In genomic region chr6:154432533-154433476, GRCh38 we compare ENCODE assay signal across 1 cellular context.
TF ChIP-seq lines count a peak whose summit lies in the region.

No MANE protein-coding gene starts in this region.

TF ChIP-seq in SK-N-SH, 30 proteins besides CTCF, POLR2A, EP300 and RAD21 (continued from another document):
- no peak for TF ChIP-seq SIN3A (IDR thresholded peaks at IDR 0.05; ENCODE audit: borderline replicate concordance, low read depth, low read length)
- TF ChIP-seq, protein P1, sequence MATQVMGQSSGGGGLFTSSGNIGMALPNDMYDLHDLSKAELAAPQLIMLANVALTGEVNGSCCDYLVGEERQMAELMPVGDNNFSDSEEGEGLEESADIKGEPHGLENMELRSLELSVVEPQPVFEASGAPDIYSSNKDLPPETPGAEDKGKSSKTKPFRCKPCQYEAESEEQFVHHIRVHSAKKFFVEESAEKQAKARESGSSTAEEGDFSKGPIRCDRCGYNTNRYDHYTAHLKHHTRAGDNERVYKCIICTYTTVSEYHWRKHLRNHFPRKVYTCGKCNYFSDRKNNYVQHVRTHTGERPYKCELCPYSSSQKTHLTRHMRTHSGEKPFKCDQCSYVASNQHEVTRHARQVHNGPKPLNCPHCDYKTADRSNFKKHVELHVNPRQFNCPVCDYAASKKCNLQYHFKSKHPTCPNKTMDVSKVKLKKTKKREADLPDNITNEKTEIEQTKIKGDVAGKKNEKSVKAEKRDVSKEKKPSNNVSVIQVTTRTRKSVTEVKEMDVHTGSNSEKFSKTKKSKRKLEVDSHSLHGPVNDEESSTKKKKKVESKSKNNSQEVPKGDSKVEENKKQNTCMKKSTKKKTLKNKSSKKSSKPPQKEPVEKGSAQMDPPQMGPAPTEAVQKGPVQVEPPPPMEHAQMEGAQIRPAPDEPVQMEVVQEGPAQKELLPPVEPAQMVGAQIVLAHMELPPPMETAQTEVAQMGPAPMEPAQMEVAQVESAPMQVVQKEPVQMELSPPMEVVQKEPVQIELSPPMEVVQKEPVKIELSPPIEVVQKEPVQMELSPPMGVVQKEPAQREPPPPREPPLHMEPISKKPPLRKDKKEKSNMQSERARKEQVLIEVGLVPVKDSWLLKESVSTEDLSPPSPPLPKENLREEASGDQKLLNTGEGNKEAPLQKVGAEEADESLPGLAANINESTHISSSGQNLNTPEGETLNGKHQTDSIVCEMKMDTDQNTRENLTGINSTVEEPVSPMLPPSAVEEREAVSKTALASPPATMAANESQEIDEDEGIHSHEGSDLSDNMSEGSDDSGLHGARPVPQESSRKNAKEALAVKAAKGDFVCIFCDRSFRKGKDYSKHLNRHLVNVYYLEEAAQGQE (IDR thresholded peaks at IDR 0.05; ENCODE audit: low read depth, low read length): no peak
- TF ChIP-seq TAF1 (IDR thresholded peaks at IDR 0.05; ENCODE audit: borderline replicate concordance, low read depth, low read length): no peak
- no peak for TF ChIP-seq ZBTB33 (IDR thresholded peaks at IDR 0.05; ENCODE audit: borderline replicate concordance, low read depth)
- 0 out of 2 replicates have a peak, but pooled peaks have one; percentile 8 for TF ChIP-seq JUND (IDR thresholded peaks at IDR 0.05)
- TF ChIP-seq RXRA (IDR thresholded peaks at IDR 0.05; ENCODE audit: borderline replicate concordance, low read depth): no peak
- TF ChIP-seq SMC3 (IDR thresholded peaks at IDR 0.05; ENCODE audit: low read depth, low read length): no peak
- TF ChIP-seq PBX3 (IDR thresholded peaks at IDR 0.05): peak; percentile 55
- TF ChIP-seq MEF2A (IDR thresholded peaks at IDR 0.05; ENCODE audit: borderline replicate concordance, low read depth): peak; percentile 55; the same call in 1 of the 2 replicates
- no peak for TF ChIP-seq MXI1 (IDR thresholded peaks at IDR 0.05; ENCODE audit: low read depth, low read length)
- no peak for TF ChIP-seq RFX5 (IDR thresholded peaks at IDR 0.05; ENCODE audit: low read length)
- TF ChIP-seq NFIC (IDR thresholded peaks at IDR 0.05; ENCODE audit: borderline replicate concordance): no peak
- no peak for TF ChIP-seq NRF1 (IDR thresholded peaks at IDR 0.05; ENCODE audit: low read depth, low read length)
- TF ChIP-seq CHD2 (IDR thresholded peaks at IDR 0.05; ENCODE audit: low read length, partially characterized antibody): no peak
- TF ChIP-seq FOXJ3 (CRISPR knock-in tag; IDR thresholded peaks at IDR 0.05): no peak
- TF ChIP-seq GABPA (IDR thresholded peaks at IDR 0.05; ENCODE audit: low read depth): no peak
- no peak for TF ChIP-seq FOSL2 (IDR thresholded peaks at IDR 0.05; ENCODE audit: borderline replicate concordance, low read depth)
- no peak for TF ChIP-seq POLR2AphosphoS5 (IDR thresholded peaks at IDR 0.05; ENCODE audit: low read depth, low read length)
- TF ChIP-seq, protein P2, sequence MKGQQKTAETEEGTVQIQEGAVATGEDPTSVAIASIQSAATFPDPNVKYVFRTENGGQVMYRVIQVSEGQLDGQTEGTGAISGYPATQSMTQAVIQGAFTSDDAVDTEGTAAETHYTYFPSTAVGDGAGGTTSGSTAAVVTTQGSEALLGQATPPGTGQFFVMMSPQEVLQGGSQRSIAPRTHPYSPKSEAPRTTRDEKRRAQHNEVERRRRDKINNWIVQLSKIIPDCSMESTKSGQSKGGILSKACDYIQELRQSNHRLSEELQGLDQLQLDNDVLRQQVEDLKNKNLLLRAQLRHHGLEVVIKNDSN (IDR thresholded peaks at IDR 0.05; ENCODE audit: borderline replicate concordance, low read depth): no peak
- TF ChIP-seq TEAD4 (IDR thresholded peaks at IDR 0.05; ENCODE audit: borderline replicate concordance, insufficient read depth): no peak
- no peak for TF ChIP-seq MAX (IDR thresholded peaks at IDR 0.05; ENCODE audit: low read depth)
